17 cellular contexts compared by ENCODE assay signal in genomic region chr3:111850481-111850880, GRCh38. TPM values are rescaled to one million over a fixed set of nuclear protein-coding genes. Genes with fewer than 3 reads are reported as not detected.
DNase-seq lines count a peak whose midpoint lies in the region; TF ChIP-seq lines count a peak whose summit lies in the region.
"Had no signal": no experiment of that assay in that cellular context is flagged by ENCODE, and none has a peak within 500 bp of the region (broad histone marks: within the 10 kb centered on the region; RNA-seq: fewer than 3 reads in every experiment).

No MANE protein-coding gene starts in this region.

- DNase-seq in MCF 10A (ENCODE audit: unreplicated experiment) (peak; percentile 93), breast epithelium (ENCODE audit: low spot score in 2 of 2) (no peak), astrocyte of the spinal cord (ENCODE audit: low read depth, low spot score) (peak; percentile 49), fibroblast of the aortic adventitia (ENCODE audit: low read depth) (peak; percentile 96), SHP77 (lab: John Stamatoyannopoulos, UW) (no peak), GM03348 (ENCODE audit: low spot score) (no peak), BE2C (no peak), LoVo (ENCODE audit: low spot score) (no peak)
- DNase-seq: activated CD4-positive, alpha-beta T cell treated with anti-CD3 and anti-CD28 coated beads, Interleukin-2, amount 50 U/mL, for 1 hour; colonic mucosa; DMS53; head of caudate nucleus; NCI-H1048; NCI-H2081 treated with DMSO at 0.1 percent for 48 hours; NCI-H524; T-cell had no signal

- H3K36me3 ChIP-seq in breast epithelium (no peaks in the 10 kb centered on the region), BE2C (no peaks in the 10 kb centered on the region)
- H3K36me3 ChIP-seq: colonic mucosa had no signal

- H3K27ac Mint-ChIP-seq in MCF 10A (ENCODE audit: low read depth, unreplicated experiment), result peak overlapping the region; percentile 77
- H3K27ac Mint-ChIP-seq: T-cell had no signal

- in situ Hi-C loops in astrocyte of the spinal cord (cut with HindIII; ENCODE audit: low sequenced_read_pairs), result no loop called here

- H3K4me1 ChIP-seq in breast epithelium (no peaks in the 10 kb centered on the region), BE2C (no peaks in the 10 kb centered on the region)
- H3K4me1 ChIP-seq: colonic mucosa had no signal

- TF ChIP-seq POLR2A in breast epithelium (IDR thresholded peaks at IDR 0.05), result no peak

- no peaks in the 10 kb centered on the region for H3K9me3 Mint-ChIP-seq in MCF 10A (ENCODE audit: unreplicated experiment)
- H3K9me3 Mint-ChIP-seq: T-cell had no signal

- no TSS peak for BruUV-seq in MCF 10A (replicated peaks; lab: Mats Ljungman, UMichigan)

- CTCF ChIA-PET in MCF 10A (lab: Yijun Ruan, JAX), result interaction anchor here (0.9 to 5.0 kb wide), 4 partner anchors 9 to 133 kb away, joined by 3 to 23 read pairs (median 6); partner anchors contain the start of gene PHLDB2

- intact Hi-C loops in MCF 10A (cut with micrococcal nuclease), result no loop called here
- intact Hi-C loops in breast epithelium (cut with DNase I; ENCODE audit: low total_unique reads), result no loop called here

- no peaks in the 10 kb centered on the region for H3K36me3 Mint-ChIP-seq in MCF 10A (ENCODE audit: insufficient read depth, unreplicated experiment)
- H3K36me3 Mint-ChIP-seq: T-cell had no signal

- no peak overlapping the region for H3K27ac ChIP-seq in breast epithelium
- H3K27ac ChIP-seq: colonic mucosa had no signal

- POLR2A ChIA-PET in MCF 10A (lab: Yijun Ruan, JAX), result interaction anchor here (0.9 to 4.7 kb wide), 7 partner anchors 10 to 136 kb away, joined by 3 to 60 read pairs (median 5); no protein-coding TSS in a partner anchor

- no peaks in the 10 kb centered on the region for H3K27me3 Mint-ChIP-seq in MCF 10A (ENCODE audit: insufficient read depth, unreplicated experiment)

- TF ChIP-seq CTCF in MCF 10A (IDR thresholded peaks at IDR 0.05; ENCODE audit: unreplicated experiment), result no peak
- TF ChIP-seq CTCF in breast epithelium (IDR thresholded peaks at IDR 0.05), result no peak
- TF ChIP-seq CTCF in astrocyte of the spinal cord (IDR thresholded peaks at IDR 0.05; ENCODE audit: low read depth, low read length), result no peak
- no peak for TF ChIP-seq CTCF in fibroblast of the aortic adventitia (IDR thresholded peaks at IDR 0.05; ENCODE audit: insufficient read depth, low read length)
- no peak for TF ChIP-seq CTCF in BE2C (IDR thresholded peaks at IDR 0.05; ENCODE audit: low read depth, low read length)

- no peaks in the 10 kb centered on the region for H3K27me3 ChIP-seq in breast epithelium
- no peaks in the 10 kb centered on the region for H3K27me3 ChIP-seq in BE2C
- H3K27me3 ChIP-seq: colonic mucosa had no signal

- H3K4me3 Mint-ChIP-seq in MCF 10A (ENCODE audit: unreplicated experiment), result no peak overlapping the region
- H3K4me3 Mint-ChIP-seq: T-cell had no signal

- H3K4me3 ChIP-seq in breast epithelium (no peak overlapping the region), astrocyte of the spinal cord (ENCODE audit: low read depth, low read length) (no peak overlapping the region), fibroblast of the aortic adventitia (ENCODE audit: low read depth, low read length) (no peak overlapping the region), BE2C (ENCODE audit: low read depth, low read length) (no peak overlapping the region)
- H3K4me3 ChIP-seq: colonic mucosa, K562 had no signal

- peaks cover 37% of the 10 kb centered on the region for H3K4me1 Mint-ChIP-seq in MCF 10A (ENCODE audit: insufficient read depth, unreplicated experiment)

- H3K9me3 ChIP-seq in breast epithelium, result no peaks in the 10 kb centered on the region
- H3K9me3 ChIP-seq in BE2C, result no peaks in the 10 kb centered on the region
- H3K9me3 ChIP-seq: colonic mucosa had no signal

RNA-seq across cellular contexts. Expression of gene PHLDB2, which starts 8.6 kb away (rescaled TPM):
- total RNA-seq in MCF 10A (2022) (89.8 and 109 TPM in 2 replicates), breast epithelium (10 to 100 TPM; 53.1 to 94.4 (median 65.0) TPM), fibroblast of the aortic adventitia (ENCODE audit: low replicate concordance) (61.9 and 79.2 TPM in 2 replicates)
- polyA plus RNA-seq in BE2C (2012; ENCODE audit: insufficient read depth, insufficient read length, low read depth), result not detected
- polyA plus RNA-seq: K562 had no signal

Comparison
In these comparisons a context has a peak if more than half of its experiments do, and no peak if none do; other contexts are left out.
1. DNase-seq: peak in MCF 10A (single experiment), astrocyte of the spinal cord (single experiment) and fibroblast of the aortic adventitia (single experiment); none in breast epithelium (0 of 2), SHP77 (0 of 2), GM03348 (single experiment), BE2C (single experiment) and LoVo (single experiment).